1 cellular context compared by ENCODE assay signal in genomic region chr7:6559896-6560295, GRCh38.
TF ChIP-seq lines count a peak whose summit lies in the region.

No MANE protein-coding gene starts in this region.

TF ChIP-seq in WTC11, 78 proteins besides CTCF, POLR2A, EP300 and RAD21 (continued from another document):
- no peak for TF ChIP-seq E2F5 (CRISPR knock-in tag; IDR thresholded peaks at IDR 0.05)
